Comparison of ENCODE assay signal across 9 cellular contexts in genomic region chr13:35475131-35475959, GRCh38. TPM values are rescaled to one million over a fixed set of nuclear protein-coding genes. Genes with fewer than 3 reads are reported as not detected.
A peak's percentile ranks its signal among the peaks of the same experiment; 100 is the strongest.
DNase-seq lines count a peak whose midpoint lies in the region; ATAC-seq and TF ChIP-seq lines count a peak whose summit lies in the region.
"Had no signal": no experiment of that assay in that cellular context is flagged by ENCODE, and none has a peak within 500 bp of the region (broad histone marks: within the 10 kb centered on the region; RNA-seq: fewer than 3 reads in every experiment).

No MANE protein-coding gene starts in this region.

- in situ Hi-C loops in transverse colon (cut with MboI; ENCODE audit: low pct_ligation_motif_present in 1 of 4, low pct_unique_long_range_greater_than_20kb in 1 of 4, low sequenced_read_pairs in 3 of 4): no loop called here

- H2BK15ac ChIP-seq in mesenchymal stem cell (ENCODE audit: low read depth, poor library complexity, severe bottlenecking): no peak overlapping the region

- no peaks in the 10 kb centered on the region for H3K36me3 ChIP-seq in ectodermal cell (ENCODE audit: control insufficient read depth, insufficient read depth, low read length)
- peaks cover 0 to 7% of the 10 kb centered on the region in 2 experiments for H3K36me3 ChIP-seq in mesenchymal stem cell (ENCODE audit: control insufficient read depth in 1 of 2, insufficient read depth in 2 of 2, low read depth in 1 of 2, low read length in 2 of 2)
- H3K36me3 ChIP-seq in transverse colon: no peaks in the 10 kb centered on the region

- no peak overlapping the region for H3K18ac ChIP-seq in mesenchymal stem cell (ENCODE audit: low read depth in 1 of 2, low read length in 2 of 2)

- peak overlapping the region; percentile 67 for H2AFZ ChIP-seq in mesenchymal stem cell (ENCODE audit: low read depth, low read length)

- no peak overlapping the region for H2AK5ac ChIP-seq in mesenchymal stem cell (ENCODE audit: low read length, severe bottlenecking)

- H3K4ac ChIP-seq in mesenchymal stem cell (ENCODE audit: low read depth in 1 of 2, low read length in 2 of 2): no peak overlapping the region

- H3K79me1 ChIP-seq in mesenchymal stem cell (replicated peaks; ENCODE audit: low read length, poor library complexity, severe bottlenecking): peaks cover 6% of the 10 kb centered on the region

- no peak overlapping the region for H2BK5ac ChIP-seq in mesenchymal stem cell (ENCODE audit: low read depth, low read length, poor library complexity, severe bottlenecking)

- intact Hi-C loops in transverse colon (cut with DNase I; ENCODE audit: low total_unique reads): no loop called here

- H3K27ac ChIP-seq in ectodermal cell (ENCODE audit: insufficient read depth, low read depth, low read length, poor library complexity, severe bottlenecking) (no peak overlapping the region), mesenchymal stem cell (ENCODE audit: low read length, poor library complexity, severe bottlenecking) (no peak overlapping the region), transverse colon (peak overlapping the region in 2 of 4 donors; percentile 4 to 42)

- H3K4me3 ChIP-seq in ectodermal cell (ENCODE audit: insufficient read depth, low read depth, low read length) (peak overlapping the region; percentile 34), mesenchymal stem cell (ENCODE audit: insufficient read depth in 1 of 2, low read depth in 1 of 2, low read length in 2 of 2) (peak overlapping the region; percentile 57 to 98), transverse colon (peak overlapping the region; percentile 2 to 37 (median 22))
- H3K4me3 ChIP-seq: K562 had no signal

- H3K27me3 ChIP-seq in ectodermal cell (ENCODE audit: control insufficient read depth, insufficient read depth, low read length, poor library complexity, severe bottlenecking): peaks cover 94% of the 10 kb centered on the region
- peaks cover 0 to 67% of the 10 kb centered on the region in 2 experiments for H3K27me3 ChIP-seq in mesenchymal stem cell (ENCODE audit: control insufficient read depth in 1 of 2, insufficient read depth in 1 of 2, low read length in 2 of 2)
- H3K27me3 ChIP-seq in transverse colon: peaks cover 84% of the 10 kb centered on the region

- H3K23ac ChIP-seq in mesenchymal stem cell (ENCODE audit: low read length in 2 of 2): peak overlapping the region in 1 of 2 experiments; percentile 85

- 0% methylated on average over 50 of the region's 50 CpGs for WGBS in ectodermal cell, 2 experiments
- 2% methylated on average over 50 of the region's 50 CpGs for WGBS in mesenchymal stem cell
- 20 to 27% methylated on average over 3 to 50 of the region's 50 CpGs for WGBS in transverse colon (ENCODE audit: low coverage in 1 of 2), 2 donors

- DNase-seq in EH (ENCODE audit: low read depth): peak; percentile 78
- DNase-seq in Kasumi-1 (lab: John Stamatoyannopoulos, UW): peak; percentile 2 to 22
- DNase-seq in mesenchymal stem cell: peak; percentile 30
- peak; percentile 8 for DNase-seq in transverse colon
- DNase-seq in SHP77 (lab: John Stamatoyannopoulos, UW): no peak
- no peak for DNase-seq in DMS153 treated with DMSO at 0.1 percent for 48 hours (lab: John Stamatoyannopoulos, UW; ENCODE audit: unreplicated experiment)

- H3K4me2 ChIP-seq in mesenchymal stem cell (ENCODE audit: low read length, poor library complexity, severe bottlenecking): peak overlapping the region; percentile 66

- no peak for ATAC-seq in HG02763 (IDR thresholded peaks at IDR 0.05; ENCODE audit: unreplicated experiment)
- ATAC-seq: K562 had no signal

- no peak for TF ChIP-seq POLR2A in transverse colon (IDR thresholded peaks at IDR 0.05)

- H3K9me3 ChIP-seq in ectodermal cell (ENCODE audit: control insufficient read depth, low read length) (no peaks in the 10 kb centered on the region), mesenchymal stem cell (ENCODE audit: control insufficient read depth, low read length) (no peaks in the 10 kb centered on the region), transverse colon (no peaks in the 10 kb centered on the region)

- H3K4me1 ChIP-seq in ectodermal cell (ENCODE audit: control insufficient read depth, insufficient read depth, low read length) (peaks cover 46% of the 10 kb centered on the region), mesenchymal stem cell (ENCODE audit: control insufficient read depth, insufficient read depth, low read depth, low read length) (peaks cover 24% of the 10 kb centered on the region), transverse colon (peaks cover 0 to 8% (median 0%) of the 10 kb centered on the region in 4 donors)

- no peak overlapping the region for H2BK12ac ChIP-seq in mesenchymal stem cell (ENCODE audit: low read length in 2 of 2)

- no peak overlapping the region for H2BK120ac ChIP-seq in mesenchymal stem cell (ENCODE audit: low read depth, low read length)

- H3K9ac ChIP-seq in mesenchymal stem cell (ENCODE audit: low read length): peak overlapping the region; percentile 95

- H4K8ac ChIP-seq in mesenchymal stem cell (ENCODE audit: low read length): peak overlapping the region; percentile 55

- TF ChIP-seq CTCF in transverse colon (IDR thresholded peaks at IDR 0.05): no peak

- no peak overlapping the region for H3K14ac ChIP-seq in mesenchymal stem cell (ENCODE audit: low read length in 2 of 2)

- TF ChIP-seq EP300 in transverse colon (IDR thresholded peaks at IDR 0.05; ENCODE audit: low read depth): no peak

- no peak overlapping the region for H4K91ac ChIP-seq in mesenchymal stem cell (ENCODE audit: low read length)

RNA-seq across cellular contexts. Expression of gene MAB21L1, which starts 1.1 kb away (rescaled TPM):
- not detected for polyA plus RNA-seq in ectodermal cell (2013, experiment 1 of 4)
- 0.20 TPM for polyA plus RNA-seq in ectodermal cell (2013, experiment 2 of 4)
- polyA plus RNA-seq in ectodermal cell (2013, experiment 3 of 4): 0.32 TPM
- polyA plus RNA-seq in ectodermal cell (2013, experiment 4 of 4): 1.1 TPM
- not detected for polyA plus RNA-seq in mesenchymal stem cell (2013, experiment 1 of 2)
- not detected for polyA plus RNA-seq in mesenchymal stem cell (2013, experiment 2 of 2)
- total RNA-seq in transverse colon: 1 to 10 TPM in 1 of 4 donors, under 1 TPM in 3; 0.48 to 3.7 (median 0.57) TPM
- total RNA-seq: K562 had no signal
- polyA plus RNA-seq: K562 had no signal

Comparison
In these comparisons a context has a peak if more than half of its experiments do, and no peak if none do; other contexts are left out.
1. DNase-seq: peak in EH (single experiment), Kasumi-1 (2 of 2), mesenchymal stem cell (single experiment) and transverse colon (single experiment); none in SHP77 (0 of 2) and DMS153 treated with DMSO at 0.1 percent for 48 hours (single experiment).
2. H3K4me3 ChIP-seq: peak in every context shown above with its lines; median percentile 78 in mesenchymal stem cell; 34 in ectodermal cell; 22 in transverse colon.